16 cellular contexts compared by ENCODE assay signal in the genomic region with DNA sequence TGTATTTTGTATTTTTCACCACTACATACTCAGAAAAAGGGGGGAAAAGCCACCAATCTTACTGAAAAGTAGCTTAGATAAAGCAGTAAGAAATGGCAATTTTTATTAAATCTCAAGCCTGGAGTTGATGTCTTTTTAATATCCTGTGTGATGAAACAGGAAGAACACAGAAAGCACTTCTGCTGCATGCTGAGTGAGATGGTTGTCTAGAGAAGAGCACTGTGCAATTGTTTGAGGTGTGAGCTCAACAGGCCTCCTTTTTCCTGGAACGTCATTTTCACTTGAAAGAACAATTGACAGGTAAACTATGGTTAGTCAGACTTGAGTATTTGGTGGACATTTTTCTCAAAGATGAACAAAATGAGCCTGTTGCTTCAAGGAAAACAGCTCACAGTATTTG.
"Had no signal": no experiment of that assay in that cellular context is flagged by ENCODE, and none has a peak within 500 bp of the region (broad histone marks: within the 10 kb centered on the region; RNA-seq: fewer than 3 reads in every experiment).

No MANE protein-coding gene starts in this region.

- H3K4me3 ChIP-seq: left lung, tibial artery had no signal

- H3K27me3 ChIP-seq: foreskin keratinocyte, tibial artery had no signal

- H3K4me3 Mint-ChIP-seq: activated CD4-positive, alpha-beta T cell treated with anti-CD3 and anti-CD28 coated beads, Interleukin-2, amount 10 ng/mL, durations not matched to agents 7 days and 5 days; endodermal cell; mesothelial cell of epicardium; natural killer cell treated with Interleukin-12 subunit alpha and Interleukin-12 subunit beta and Interleukin-15 and Interleukin-18, amount 100 ng/mL, for 72 hours had no signal

- ATAC-seq: activated CD4-positive, CD25-positive, alpha-beta regulatory T cell treated with anti-CD3 and anti-CD28 coated beads, Interleukin-2, amount 50 U/mL, for 24 hours; foreskin keratinocyte; left lung; natural killer cell treated with Interleukin-12 subunit alpha and Interleukin-12 subunit beta and Interleukin-15 and Interleukin-18, amount 100 ng/mL, for 72 hours; stimulated activated naive CD8-positive, alpha-beta T cell treated with anti-CD3 and anti-CD28 coated beads, Interleukin-15, Interleukin-2, amounts not matched to agents 100 U/mL and 50 U/mL, for 24 hours had no signal

- H3K36me3 Mint-ChIP-seq: mesothelial cell of epicardium; natural killer cell treated with Interleukin-12 subunit alpha and Interleukin-12 subunit beta and Interleukin-15 and Interleukin-18, amount 100 ng/mL, for 72 hours had no signal

- H3K4me1 ChIP-seq: foreskin keratinocyte had no signal

- DNase-seq: activated CD4-positive, alpha-beta T cell treated with anti-CD3 and anti-CD28 coated beads, Interleukin-2, amount 10 ng/mL, durations not matched to agents 7 days and 5 days; activated gamma-delta T cell treated with Interleukin-2 at 50 U/mL for 16 hours; anterior cingulate cortex; brain microvascular endothelial cell; central memory CD4-positive, alpha-beta T cell; endodermal cell; foreskin keratinocyte; kidney; left lung; occipital lobe; stimulated activated naive CD8-positive, alpha-beta T cell treated with anti-CD3 and anti-CD28 coated beads, Interleukin-15, Interleukin-2, amounts not matched to agents 100 U/mL and 50 U/mL, for 24 hours; T1000; tibial artery had no signal

- H3K4me1 Mint-ChIP-seq: activated CD4-positive, alpha-beta T cell treated with anti-CD3 and anti-CD28 coated beads, Interleukin-2, amount 10 ng/mL, durations not matched to agents 7 days and 5 days had no signal

- H3K9me3 ChIP-seq: left lung, tibial artery had no signal

- H3K9me3 Mint-ChIP-seq: activated CD4-positive, alpha-beta T cell treated with anti-CD3 and anti-CD28 coated beads, Interleukin-2, amount 10 ng/mL, durations not matched to agents 7 days and 5 days; natural killer cell treated with Interleukin-12 subunit alpha and Interleukin-12 subunit beta and Interleukin-15 and Interleukin-18, amount 100 ng/mL, for 72 hours had no signal

- H3K36me3 ChIP-seq: brain microvascular endothelial cell, left lung, tibial artery had no signal

- H3K27ac Mint-ChIP-seq: activated CD4-positive, alpha-beta T cell treated with anti-CD3 and anti-CD28 coated beads, Interleukin-2, amount 10 ng/mL, durations not matched to agents 7 days and 5 days; endodermal cell; mesothelial cell of epicardium had no signal
